In genomic region chr22:23376256-23376655, GRCh38 we compare ENCODE assay signal across 9 cellular contexts.
DNase-seq lines count a peak whose midpoint lies in the region; ATAC-seq and TF ChIP-seq lines count a peak whose summit lies in the region.
"Had no signal": no experiment of that assay in that cellular context is flagged by ENCODE, and none has a peak within 500 bp of the region (broad histone marks: within the 10 kb centered on the region; RNA-seq: fewer than 3 reads in every experiment).

No MANE protein-coding gene starts in this region.

- no peak overlapping the region for H3K27ac Mint-ChIP-seq in activated naive CD8-positive, alpha-beta T cell treated with anti-CD3 and anti-CD28 coated beads, Interleukin-2, amount 50 U/mL, for 24 hours
- H3K27ac Mint-ChIP-seq: natural killer cell had no signal

- no peak overlapping the region for H2AFZ ChIP-seq in parathyroid adenoma

- no peaks in the 10 kb centered on the region for H3K9me3 ChIP-seq in parathyroid adenoma (ENCODE audit: control insufficient read depth, low read length)

- no peaks in the 10 kb centered on the region for H3K9me3 Mint-ChIP-seq in activated naive CD8-positive, alpha-beta T cell treated with anti-CD3 and anti-CD28 coated beads, Interleukin-2, amount 50 U/mL, for 24 hours

- H3K4me3 ChIP-seq in parathyroid adenoma (ENCODE audit: low read depth, low read length): no peak overlapping the region

- peaks cover 5% of the 10 kb centered on the region for H3K27me3 Mint-ChIP-seq in activated naive CD8-positive, alpha-beta T cell treated with anti-CD3 and anti-CD28 coated beads, Interleukin-2, amount 50 U/mL, for 24 hours

- peak; percentile 26 for DNase-seq in DMS53 (lab: John Stamatoyannopoulos, UW)
- no peak for DNase-seq in DMS53 treated with DMSO at 0.1 percent for 48 hours (lab: John Stamatoyannopoulos, UW; ENCODE audit: unreplicated experiment)
- DNase-seq in NAMALWA (ENCODE audit: low spot score): peak; percentile 89
- peak; percentile 39 for DNase-seq in activated naive CD8-positive, alpha-beta T cell treated with anti-CD3 and anti-CD28 coated beads, Interleukin-2, amount 50 U/mL, for 24 hours
- DNase-seq in DMS153 treated with DMSO at 0.1 percent for 48 hours (lab: John Stamatoyannopoulos, UW; ENCODE audit: unreplicated experiment): no peak
- DNase-seq: natural killer cell had no signal

- no peaks in the 10 kb centered on the region for H3K79me2 ChIP-seq in parathyroid adenoma

- ATAC-seq in activated naive CD8-positive, alpha-beta T cell treated with anti-CD3 and anti-CD28 coated beads, Interleukin-2, amount 50 U/mL, for 24 hours: peak; percentile 74
- ATAC-seq in HG03520 (IDR thresholded peaks at IDR 0.05; ENCODE audit: unreplicated experiment) (no peak), GM21723 (IDR thresholded peaks at IDR 0.05; ENCODE audit: unreplicated experiment) (no peak)

- H3K4me1 ChIP-seq in parathyroid adenoma: no peaks in the 10 kb centered on the region

- no peaks in the 10 kb centered on the region for H3K27me3 ChIP-seq in parathyroid adenoma (ENCODE audit: control insufficient read depth, insufficient read depth, low read length)

- TF ChIP-seq CTCF in parathyroid adenoma (IDR thresholded peaks at IDR 0.05): peak; percentile 18

- H3K36me3 ChIP-seq in parathyroid adenoma (ENCODE audit: control insufficient read depth, insufficient read depth, low read length): no peaks in the 10 kb centered on the region

- no peaks in the 10 kb centered on the region for H3K36me3 Mint-ChIP-seq in activated naive CD8-positive, alpha-beta T cell treated with anti-CD3 and anti-CD28 coated beads, Interleukin-2, amount 50 U/mL, for 24 hours (ENCODE audit: low read depth)
- H3K36me3 Mint-ChIP-seq: natural killer cell had no signal

- H3K27ac ChIP-seq in parathyroid adenoma: no peak overlapping the region

- no peak overlapping the region for H3K9ac ChIP-seq in parathyroid adenoma

- no peak overlapping the region for H3K4me3 Mint-ChIP-seq in activated naive CD8-positive, alpha-beta T cell treated with anti-CD3 and anti-CD28 coated beads, Interleukin-2, amount 50 U/mL, for 24 hours
- H3K4me3 Mint-ChIP-seq: natural killer cell had no signal

- H3K4me1 Mint-ChIP-seq in activated naive CD8-positive, alpha-beta T cell treated with anti-CD3 and anti-CD28 coated beads, Interleukin-2, amount 50 U/mL, for 24 hours: no peaks in the 10 kb centered on the region

- no peak overlapping the region for H3K4me2 ChIP-seq in parathyroid adenoma (ENCODE audit: low read length)

Comparison
In these comparisons a context has a peak if more than half of its experiments do, and no peak if none do; other contexts are left out.
1. DNase-seq: peak in DMS53 (single experiment), NAMALWA (single experiment) and activated naive CD8-positive, alpha-beta T cell treated with anti-CD3 and anti-CD28 coated beads, Interleukin-2, amount 50 U/mL, for 24 hours (single experiment); none in DMS53 treated with DMSO at 0.1 percent for 48 hours (single experiment) and DMS153 treated with DMSO at 0.1 percent for 48 hours (single experiment).